In the genomic region with DNA sequence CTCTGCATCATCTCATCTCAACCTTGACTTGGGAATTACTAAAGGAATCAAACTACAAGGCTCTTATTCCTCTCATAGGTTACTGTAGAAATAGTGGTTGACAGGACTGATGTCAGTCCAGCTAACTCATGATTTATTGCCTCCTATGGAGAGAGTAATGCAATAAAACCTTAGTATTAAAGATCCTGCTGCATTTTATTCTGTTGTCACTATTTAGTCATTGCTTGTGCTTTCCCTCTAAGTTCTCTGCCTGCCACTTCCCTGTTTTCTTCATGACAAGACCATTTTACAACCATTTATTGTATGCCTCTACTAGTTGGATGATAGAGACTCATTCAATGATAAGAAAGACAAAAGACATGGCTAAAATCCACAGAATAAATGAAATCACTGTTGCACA, we compare ENCODE assay signal across 8 cellular contexts.
"Had no signal": no experiment of that assay in that cellular context is flagged by ENCODE, and none has a peak within 500 bp of the region (broad histone marks: within the 10 kb centered on the region; RNA-seq: fewer than 3 reads in every experiment).

No MANE protein-coding gene starts in this region.

- DNase-seq: GDM1, GF-D8 had no signal

- ATAC-seq: GM12878 had no signal

- FAIRE-seq: G401.6, GM12878, GM12891, GM12892, GM18507, GM19239 had no signal

- H3K4me3 ChIP-seq: GM12878 had no signal
